In genomic region chr14:38837333-38838048, GRCh38 we compare ENCODE assay signal across 14 cellular contexts.
DNase-seq lines count a peak whose midpoint lies in the region; ATAC-seq lines count a peak whose summit lies in the region.
"Had no signal": no experiment of that assay in that cellular context is flagged by ENCODE, and none has a peak within 500 bp of the region (broad histone marks: within the 10 kb centered on the region; RNA-seq: fewer than 3 reads in every experiment).

No MANE protein-coding gene starts in this region.

- peak; percentile 57 for DNase-seq in activated effector memory CD4-positive, alpha-beta T cell treated with anti-CD3 and anti-CD28 coated beads, Interleukin-2, amount 50 U/mL, for 16 hours
- DNase-seq in activated effector memory CD4-positive, alpha-beta T cell treated with Interleukin-2 at 50 U/mL for 16 hours, result no peak
- DNase-seq in NCI-H69 (lab: John Stamatoyannopoulos, UW) (peak; percentile 10), left colon (peak; percentile 34 to 49), sciatic nerve (ENCODE audit: low spot score) (peak; percentile 45), AML-193 (lab: John Stamatoyannopoulos, UW) (no peak)
- DNase-seq: DMS153, EL, NCI-H1417, NCI-H2029, NCI-H510A treated with DMSO at 0.1 percent for 48 hours, RPMI8226 had no signal

- peak; percentile 65 for ATAC-seq in left colon
- peak; percentile 27 for ATAC-seq in sciatic nerve
- ATAC-seq in HG03457 (IDR thresholded peaks at IDR 0.05; ENCODE audit: unreplicated experiment), result no peak
- ATAC-seq in HG03469 (IDR thresholded peaks at IDR 0.05; ENCODE audit: unreplicated experiment), result no peak

- intact Hi-C loops in left colon (cut with DNase I, micrococcal nuclease) (no loop called here), sciatic nerve (cut with DNase I) (no loop called here)

Comparison
In these comparisons a context has a peak if more than half of its experiments do, and no peak if none do; other contexts are left out.
1. DNase-seq: peak in activated effector memory CD4-positive, alpha-beta T cell treated with anti-CD3 and anti-CD28 coated beads, Interleukin-2, amount 50 U/mL, for 16 hours (single experiment), NCI-H69 (single experiment), left colon (2 of 2) and sciatic nerve (single experiment); none in activated effector memory CD4-positive, alpha-beta T cell treated with Interleukin-2 at 50 U/mL for 16 hours (single experiment) and AML-193 (0 of 2).
2. ATAC-seq: peak in left colon (single experiment) and sciatic nerve (single experiment); none in HG03457 (single experiment) and HG03469 (single experiment).